In the genomic region with DNA sequence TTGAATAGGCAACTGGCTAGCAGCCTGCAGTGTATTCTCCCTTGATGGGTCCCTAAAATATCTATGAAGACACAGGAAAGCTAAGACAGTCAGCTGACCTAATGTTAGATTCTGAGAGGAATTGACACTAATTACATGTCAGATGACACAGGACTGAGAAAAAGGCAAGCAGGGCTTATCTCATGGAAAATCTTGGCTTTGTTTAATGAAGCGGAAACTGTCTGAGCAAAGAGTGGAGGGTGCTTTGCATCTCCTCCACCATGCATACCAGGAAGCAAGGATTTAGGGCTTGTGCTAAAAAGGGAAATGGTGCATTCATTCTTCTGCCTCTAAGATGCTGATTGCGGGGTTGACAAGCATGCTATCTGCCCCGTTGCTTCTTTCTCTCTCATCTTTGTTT, we compare ENCODE assay signal across 18 cellular contexts.
"Had no signal": no experiment of that assay in that cellular context is flagged by ENCODE, and none has a peak within 500 bp of the region (broad histone marks: within the 10 kb centered on the region; RNA-seq: fewer than 3 reads in every experiment).

No MANE protein-coding gene starts in this region.

- H3K9me3 ChIP-seq: gastrocnemius medialis, transverse colon had no signal

- H3K4me1 Mint-ChIP-seq: activated CD4-positive, alpha-beta T cell treated with anti-CD3 and anti-CD28 coated beads, Interleukin-2, amount 10 ng/mL, durations not matched to agents 7 days and 5 days; activated naive CD8-positive, alpha-beta T cell treated with anti-CD3 and anti-CD28 coated beads for 36 hours; naive B cell had no signal

- H3K27me3 ChIP-seq: gastrocnemius medialis, right atrium auricular region, transverse colon had no signal

- H3K4me3 Mint-ChIP-seq: activated CD4-positive, alpha-beta T cell treated with anti-CD3 and anti-CD28 coated beads, Interleukin-2, amount 10 ng/mL, durations not matched to agents 7 days and 5 days; activated naive CD8-positive, alpha-beta T cell treated with anti-CD3 and anti-CD28 coated beads for 36 hours; endodermal cell; naive B cell; T-helper 2 cell treated with Interferon-gamma antibody and Interleukin-4, amounts not matched to agents 5 μg/mL and 100 μg/mL, for 36 hours had no signal

- DNase-seq: activated CD4-positive, alpha-beta T cell treated with anti-CD3 and anti-CD28 coated beads, Interleukin-2, amount 10 ng/mL, durations not matched to agents 7 days and 5 days; activated gamma-delta T cell treated with Interleukin-2 at 50 U/mL for 16 hours; activated naive CD8-positive, alpha-beta T cell treated with anti-CD3 and anti-CD28 coated beads for 36 hours; aorta; dorsolateral prefrontal cortex; endodermal cell; erythroblast; gastrocnemius medialis; heart left ventricle; naive B cell; stimulated activated CD4-positive, alpha-beta T cell treated with anti-CD3 and anti-CD28 coated beads, Interleukin-4, amount 100 ng/mL, for 24 hours; stimulated activated naive CD4-positive, alpha-beta T cell treated with Interleukin-2 at 50 U/mL for 16 hours; SW 1271; transverse colon had no signal

- FAIRE-seq: bronchial epithelial cell had no signal

- H3K36me3 ChIP-seq: gastrocnemius medialis, heart left ventricle, right atrium auricular region, transverse colon had no signal

- H3K27ac ChIP-seq: dorsolateral prefrontal cortex, gastrocnemius medialis, heart left ventricle, right atrium auricular region, transverse colon had no signal

- ATAC-seq: gastrocnemius medialis, heart left ventricle, left lobe of liver had no signal

- H3K27ac Mint-ChIP-seq: activated CD4-positive, alpha-beta T cell treated with anti-CD3 and anti-CD28 coated beads, Interleukin-2, amount 10 ng/mL, durations not matched to agents 7 days and 5 days; activated naive CD8-positive, alpha-beta T cell treated with anti-CD3 and anti-CD28 coated beads for 36 hours; endodermal cell; T-helper 2 cell treated with Interferon-gamma antibody and Interleukin-4, amounts not matched to agents 5 μg/mL and 100 μg/mL, for 36 hours had no signal

- H3K9me3 Mint-ChIP-seq: activated naive CD8-positive, alpha-beta T cell treated with anti-CD3 and anti-CD28 coated beads for 36 hours; T-helper 2 cell treated with Interferon-gamma antibody and Interleukin-4, amounts not matched to agents 5 μg/mL and 100 μg/mL, for 36 hours had no signal

- H3K4me3 ChIP-seq: dorsolateral prefrontal cortex, gastrocnemius medialis, heart left ventricle, right atrium auricular region, transverse colon had no signal

- H3K27me3 Mint-ChIP-seq: activated CD4-positive, alpha-beta T cell treated with anti-CD3 and anti-CD28 coated beads, Interleukin-2, amount 10 ng/mL, durations not matched to agents 7 days and 5 days had no signal

- H3K36me3 Mint-ChIP-seq: activated naive CD8-positive, alpha-beta T cell treated with anti-CD3 and anti-CD28 coated beads for 36 hours; naive B cell had no signal

- H3K4me1 ChIP-seq: gastrocnemius medialis, heart left ventricle, right atrium auricular region, transverse colon had no signal
